Comparison of ENCODE assay signal across 1 cellular context in the genomic region with DNA sequence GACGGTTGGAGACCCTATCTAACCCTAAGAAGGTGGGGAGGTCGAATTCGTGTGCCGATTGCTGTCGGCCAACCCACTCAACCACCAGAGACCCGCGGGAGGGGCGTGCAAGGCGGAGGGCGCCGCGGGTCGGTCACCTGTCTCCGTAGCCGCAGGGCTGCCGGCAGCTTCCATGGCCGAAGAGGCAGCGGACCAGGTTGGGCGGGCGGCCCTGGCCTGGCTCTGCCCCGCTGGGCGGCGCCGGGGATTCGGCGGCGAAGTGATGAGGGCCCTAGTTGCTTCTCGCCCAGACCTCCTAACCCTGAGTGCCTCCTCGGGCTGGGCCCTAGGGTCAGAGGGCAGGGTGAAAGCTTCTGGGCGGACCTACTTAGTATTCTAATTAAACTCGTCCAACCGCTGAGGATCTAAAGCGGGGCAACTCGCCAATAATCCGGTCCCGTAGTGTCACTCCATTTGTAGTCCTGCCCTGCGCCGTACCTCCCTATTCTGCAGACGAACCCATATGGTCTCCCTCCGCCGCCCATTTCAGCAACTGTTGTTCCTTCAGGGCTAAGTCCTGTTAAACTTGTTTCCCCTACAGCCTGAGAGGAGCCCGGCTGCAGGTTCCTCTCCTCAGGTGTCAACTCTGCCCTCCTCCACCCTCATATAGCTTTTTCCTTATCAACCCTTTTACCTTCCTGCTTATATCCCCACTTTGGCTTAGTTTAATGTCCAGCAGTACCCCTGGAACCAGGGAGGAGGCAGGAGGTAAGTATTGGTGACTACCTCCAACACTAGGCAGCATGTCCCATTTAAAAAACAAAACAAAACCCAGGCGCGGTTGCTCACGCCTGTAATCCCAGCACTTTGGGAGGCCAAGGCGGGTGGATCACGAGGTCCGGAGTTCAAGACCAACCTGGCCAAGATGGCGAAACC.
TF ChIP-seq lines count a peak whose summit lies in the region.

Gene PYM1, minus strand, starts transcription at position 307 of the 915 bp plus-strand sequence. Its CDS starts 133 bp downstream, at position 174.

TF ChIP-seq in HEK293, 187 proteins besides CTCF, POLR2A, EP300 and RAD21 (continued from another document and continues in another):
- TF ChIP-seq ZNF704 (tag by site-specific recombination; IDR thresholded peaks at IDR 0.05) = no peak
- TF ChIP-seq KLF16 (tag by site-specific recombination; IDR thresholded peaks at IDR 0.05) = 0 out of 2 replicates have a peak, but pooled peaks have one; percentile 13
- TF ChIP-seq ZNF292 (tag by site-specific recombination; IDR thresholded peaks at IDR 0.05; ENCODE audit: borderline replicate concordance, low read depth) = no peak
- no peak for TF ChIP-seq ZNF426 (tag by site-specific recombination; IDR thresholded peaks at IDR 0.05)
- no peak for TF ChIP-seq ZNF544 (tag by site-specific recombination; IDR thresholded peaks at IDR 0.05)
- no peak for TF ChIP-seq GFI1B (tag by site-specific recombination; IDR thresholded peaks at IDR 0.05)
- TF ChIP-seq EGR2 (tag by site-specific recombination; IDR thresholded peaks at IDR 0.05; ENCODE audit: low read depth) = no peak
- no peak for TF ChIP-seq ZNF585B (tag by site-specific recombination; IDR thresholded peaks at IDR 0.05)
- no peak for TF ChIP-seq ZSCAN23 (tag by site-specific recombination; IDR thresholded peaks at IDR 0.05)
- no peak; the same call in 1 of the 2 replicates for TF ChIP-seq ZBTB7A (tag by site-specific recombination; IDR thresholded peaks at IDR 0.05; ENCODE audit: low read depth)
- TF ChIP-seq ZNF169 (tag by site-specific recombination; IDR thresholded peaks at IDR 0.05) = no peak
- no peak for TF ChIP-seq ZNF514 (tag by site-specific recombination; IDR thresholded peaks at IDR 0.05)
- no peak for TF ChIP-seq ZNF670 (tag by site-specific recombination; IDR thresholded peaks at IDR 0.05; ENCODE audit: low read depth)
- 0 out of 2 replicates have a peak, but pooled peaks have one; percentile 4 for TF ChIP-seq ZNF624 (tag by site-specific recombination; IDR thresholded peaks at IDR 0.05)
- no peak for TF ChIP-seq REPIN1 (tag by site-specific recombination; IDR thresholded peaks at IDR 0.05; ENCODE audit: low read depth)
- no peak for TF ChIP-seq ZNF529 (tag by site-specific recombination; IDR thresholded peaks at IDR 0.05; ENCODE audit: insufficient replicate concordance)
- no peak for TF ChIP-seq ZBTB21 (tag by site-specific recombination; IDR thresholded peaks at IDR 0.05)
- TF ChIP-seq ZNF138 (tag by site-specific recombination; IDR thresholded peaks at IDR 0.05; ENCODE audit: borderline replicate concordance) = no peak
- TF ChIP-seq BCL11A (tag by site-specific recombination; IDR thresholded peaks at IDR 0.05; ENCODE audit: low read depth) = no peak
- no peak for TF ChIP-seq ZNF830 (tag by site-specific recombination; IDR thresholded peaks at IDR 0.05; ENCODE audit: low read depth)
- TF ChIP-seq, protein P1, sequence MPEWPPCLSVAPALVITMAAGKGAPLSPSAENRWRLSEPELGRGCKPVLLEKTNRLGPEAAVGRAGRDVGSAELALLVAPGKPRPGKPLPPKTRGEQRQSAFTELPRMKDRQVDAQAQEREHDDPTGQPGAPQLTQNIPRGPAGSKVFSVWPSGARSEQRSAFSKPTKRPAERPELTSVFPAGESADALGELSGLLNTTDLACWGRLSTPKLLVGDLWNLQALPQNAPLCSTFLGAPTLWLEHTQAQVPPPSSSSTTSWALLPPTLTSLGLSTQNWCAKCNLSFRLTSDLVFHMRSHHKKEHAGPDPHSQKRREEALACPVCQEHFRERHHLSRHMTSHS (tag by site-specific recombination; IDR thresholded peaks at IDR 0.05) = no peak
- TF ChIP-seq KLF1 (tag by site-specific recombination; IDR thresholded peaks at IDR 0.05) = peak; percentile 35
- no peak; the same call in none of the 2 replicates for TF ChIP-seq ZNF629 (tag by site-specific recombination; IDR thresholded peaks at IDR 0.05)
- TF ChIP-seq ZNF211 (tag by site-specific recombination; IDR thresholded peaks at IDR 0.05; ENCODE audit: low read depth) = no peak
- no peak for TF ChIP-seq ZNF146 (tag by site-specific recombination; IDR thresholded peaks at IDR 0.05)
- no peak for TF ChIP-seq ZNF530 (tag by site-specific recombination; IDR thresholded peaks at IDR 0.05; ENCODE audit: low read depth)
- 0 out of 2 replicates have a peak, but pooled peaks have one; percentile 51 for TF ChIP-seq SCRT1 (tag by site-specific recombination; IDR thresholded peaks at IDR 0.05; ENCODE audit: borderline replicate concordance)
- TF ChIP-seq FEZF1 (tag by site-specific recombination; IDR thresholded peaks at IDR 0.05) = no peak
- no peak for TF ChIP-seq IKZF3 (tag by site-specific recombination; IDR thresholded peaks at IDR 0.05)
- TF ChIP-seq, protein P2, sequence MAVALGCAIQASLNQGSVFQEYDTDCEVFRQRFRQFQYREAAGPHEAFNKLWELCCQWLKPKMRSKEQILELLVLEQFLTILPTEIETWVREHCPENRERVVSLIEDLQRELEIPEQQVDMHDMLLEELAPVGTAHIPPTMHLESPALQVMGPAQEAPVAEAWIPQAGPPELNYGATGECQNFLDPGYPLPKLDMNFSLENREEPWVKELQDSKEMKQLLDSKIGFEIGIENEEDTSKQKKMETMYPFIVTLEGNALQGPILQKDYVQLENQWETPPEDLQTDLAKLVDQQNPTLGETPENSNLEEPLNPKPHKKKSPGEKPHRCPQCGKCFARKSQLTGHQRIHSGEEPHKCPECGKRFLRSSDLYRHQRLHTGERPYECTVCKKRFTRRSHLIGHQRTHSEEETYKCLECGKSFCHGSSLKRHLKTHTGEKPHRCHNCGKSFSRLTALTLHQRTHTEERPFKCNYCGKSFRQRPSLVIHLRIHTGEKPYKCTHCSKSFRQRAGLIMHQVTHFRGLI (tag by site-specific recombination; IDR thresholded peaks at IDR 0.05) = peak; percentile 94
- TF ChIP-seq, protein P3, sequence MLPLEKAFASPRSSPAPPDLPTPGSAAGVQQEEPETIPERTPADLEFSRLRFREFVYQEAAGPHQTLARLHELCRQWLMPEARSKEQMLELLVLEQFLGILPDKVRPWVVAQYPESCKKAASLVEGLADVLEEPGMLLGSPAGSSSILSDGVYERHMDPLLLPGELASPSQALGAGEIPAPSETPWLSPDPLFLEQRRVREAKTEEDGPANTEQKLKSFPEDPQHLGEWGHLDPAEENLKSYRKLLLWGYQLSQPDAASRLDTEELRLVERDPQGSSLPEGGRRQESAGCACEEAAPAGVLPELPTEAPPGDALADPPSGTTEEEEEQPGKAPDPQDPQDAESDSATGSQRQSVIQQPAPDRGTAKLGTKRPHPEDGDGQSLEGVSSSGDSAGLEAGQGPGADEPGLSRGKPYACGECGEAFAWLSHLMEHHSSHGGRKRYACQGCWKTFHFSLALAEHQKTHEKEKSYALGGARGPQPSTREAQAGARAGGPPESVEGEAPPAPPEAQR (tag by site-specific recombination; IDR thresholded peaks at IDR 0.05) = no peak
- TF ChIP-seq PRDM4 (tag by site-specific recombination; IDR thresholded peaks at IDR 0.05) = no peak
- no peak for TF ChIP-seq PRDM1 (tag by site-specific recombination; IDR thresholded peaks at IDR 0.05)
- no peak for TF ChIP-seq OSR2 (tag by site-specific recombination; IDR thresholded peaks at IDR 0.05)
- TF ChIP-seq ZNF175 (tag by site-specific recombination; IDR thresholded peaks at IDR 0.05) = no peak
- no peak for TF ChIP-seq ZNF501 (tag by site-specific recombination; IDR thresholded peaks at IDR 0.05)
- no peak for TF ChIP-seq ZNF510 (tag by site-specific recombination; IDR thresholded peaks at IDR 0.05; ENCODE audit: insufficient replicate concordance)
- no peak for TF ChIP-seq YY1 (tag by site-specific recombination; IDR thresholded peaks at IDR 0.05)
- TF ChIP-seq ZFP41 (tag by site-specific recombination; IDR thresholded peaks at IDR 0.05; ENCODE audit: borderline replicate concordance) = no peak
- TF ChIP-seq ZNF335 (tag by site-specific recombination; conservative IDR thresholded peaks at IDR 0.05) = peak; percentile 31; the same call in 1 of the 2 replicates
- TF ChIP-seq ZNF202 (tag by site-specific recombination; IDR thresholded peaks at IDR 0.05; ENCODE audit: borderline replicate concordance) = no peak
- TF ChIP-seq ZNF48 (tag by site-specific recombination; IDR thresholded peaks at IDR 0.05) = no peak
- peak; percentile 56; the same call in 1 of the 2 replicates for TF ChIP-seq ZBTB8A (tag by site-specific recombination; IDR thresholded peaks at IDR 0.05)
- peak; percentile 64 for TF ChIP-seq SP3 (tag by site-specific recombination; IDR thresholded peaks at IDR 0.05)
- no peak for TF ChIP-seq ZBTB1 (tag by site-specific recombination; IDR thresholded peaks at IDR 0.05)
- no peak for TF ChIP-seq ZNF19 (tag by site-specific recombination; IDR thresholded peaks at IDR 0.05; ENCODE audit: low read depth)
- TF ChIP-seq, protein P4, sequence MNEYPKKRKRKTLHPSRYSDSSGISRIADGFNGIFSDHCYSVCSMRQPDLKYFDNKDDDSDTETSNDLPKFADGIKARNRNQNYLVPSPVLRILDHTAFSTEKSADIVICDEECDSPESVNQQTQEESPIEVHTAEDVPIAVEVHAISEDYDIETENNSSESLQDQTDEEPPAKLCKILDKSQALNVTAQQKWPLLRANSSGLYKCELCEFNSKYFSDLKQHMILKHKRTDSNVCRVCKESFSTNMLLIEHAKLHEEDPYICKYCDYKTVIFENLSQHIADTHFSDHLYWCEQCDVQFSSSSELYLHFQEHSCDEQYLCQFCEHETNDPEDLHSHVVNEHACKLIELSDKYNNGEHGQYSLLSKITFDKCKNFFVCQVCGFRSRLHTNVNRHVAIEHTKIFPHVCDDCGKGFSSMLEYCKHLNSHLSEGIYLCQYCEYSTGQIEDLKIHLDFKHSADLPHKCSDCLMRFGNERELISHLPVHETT (tag by site-specific recombination; IDR thresholded peaks at IDR 0.05) = no peak
- no peak for TF ChIP-seq ZNF184 (tag by site-specific recombination; IDR thresholded peaks at IDR 0.05)
- no peak for TF ChIP-seq SETDB1 (IDR thresholded peaks at IDR 0.05; ENCODE audit: insufficient read length, low read length)
- no peak for TF ChIP-seq ZNF37A (tag by site-specific recombination; IDR thresholded peaks at IDR 0.05)
- TF ChIP-seq ZNF157 (tag by site-specific recombination; IDR thresholded peaks at IDR 0.05) = no peak
- no peak for TF ChIP-seq ZNF223 (tag by site-specific recombination; IDR thresholded peaks at IDR 0.05)
- TF ChIP-seq ZNF114 (tag by site-specific recombination; IDR thresholded peaks at IDR 0.05) = no peak
- peak; percentile 30 for TF ChIP-seq ZSCAN30 (tag by site-specific recombination; IDR thresholded peaks at IDR 0.05)
- TF ChIP-seq ZNF558 (tag by site-specific recombination; IDR thresholded peaks at IDR 0.05) = no peak
- TF ChIP-seq, protein P5, sequence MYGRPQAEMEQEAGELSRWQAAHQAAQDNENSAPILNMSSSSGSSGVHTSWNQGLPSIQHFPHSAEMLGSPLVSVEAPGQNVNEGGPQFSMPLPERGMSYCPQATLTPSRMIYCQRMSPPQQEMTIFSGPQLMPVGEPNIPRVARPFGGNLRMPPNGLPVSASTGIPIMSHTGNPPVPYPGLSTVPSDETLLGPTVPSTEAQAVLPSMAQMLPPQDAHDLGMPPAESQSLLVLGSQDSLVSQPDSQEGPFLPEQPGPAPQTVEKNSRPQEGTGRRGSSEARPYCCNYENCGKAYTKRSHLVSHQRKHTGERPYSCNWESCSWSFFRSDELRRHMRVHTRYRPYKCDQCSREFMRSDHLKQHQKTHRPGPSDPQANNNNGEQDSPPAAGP (tag by site-specific recombination; IDR thresholded peaks at IDR 0.05) = no peak
- TF ChIP-seq ZNF521 (tag by site-specific recombination; IDR thresholded peaks at IDR 0.05) = no peak
